Comparison of ENCODE assay signal across 19 cellular contexts in genomic region chr2:30476636-30477035, GRCh38.
"Had no signal": no experiment of that assay in that cellular context is flagged by ENCODE, and none has a peak within 500 bp of the region (broad histone marks: within the 10 kb centered on the region; RNA-seq: fewer than 3 reads in every experiment).

No MANE protein-coding gene starts in this region.

- DNase-seq: IMR-90, Karpas-422, KG1, MG63, NCI-H1092, NCI-H1105 treated with DMSO at 0.1 percent for 48 hours, NCI-H1417 treated with DMSO at 0.1 percent for 48 hours, NCI-H146, NCI-H1694 treated with DMSO at 0.1 percent for 48 hours, NCI-H1930, NCI-H2081, NCI-H2227 treated with DMSO at 0.1 percent for 48 hours, NCI-H526 treated with DMSO at 0.1 percent for 48 hours, NCI-H748 treated with DMSO at 0.1 percent for 48 hours, RPMI8226, SHP77 treated with DMSO at 0.1 percent for 48 hours, SJCRH30 had no signal

- ATAC-seq: HepG2, SK-N-SH treated with all-trans-retinoic acid at 6 μM for 48 hours had no signal

- H3K4me3 ChIP-seq: MG63, SJCRH30 had no signal

- H3K9me3 ChIP-seq: SJCRH30 had no signal

- H3K36me3 ChIP-seq: MG63, SJCRH30 had no signal

- H3K4me1 ChIP-seq: SJCRH30 had no signal

- H3K27ac ChIP-seq: SJCRH30 had no signal

- H3K27me3 ChIP-seq: MG63, SJCRH30 had no signal
